ENCODE assay signal across 8 cellular contexts in the genomic region with DNA sequence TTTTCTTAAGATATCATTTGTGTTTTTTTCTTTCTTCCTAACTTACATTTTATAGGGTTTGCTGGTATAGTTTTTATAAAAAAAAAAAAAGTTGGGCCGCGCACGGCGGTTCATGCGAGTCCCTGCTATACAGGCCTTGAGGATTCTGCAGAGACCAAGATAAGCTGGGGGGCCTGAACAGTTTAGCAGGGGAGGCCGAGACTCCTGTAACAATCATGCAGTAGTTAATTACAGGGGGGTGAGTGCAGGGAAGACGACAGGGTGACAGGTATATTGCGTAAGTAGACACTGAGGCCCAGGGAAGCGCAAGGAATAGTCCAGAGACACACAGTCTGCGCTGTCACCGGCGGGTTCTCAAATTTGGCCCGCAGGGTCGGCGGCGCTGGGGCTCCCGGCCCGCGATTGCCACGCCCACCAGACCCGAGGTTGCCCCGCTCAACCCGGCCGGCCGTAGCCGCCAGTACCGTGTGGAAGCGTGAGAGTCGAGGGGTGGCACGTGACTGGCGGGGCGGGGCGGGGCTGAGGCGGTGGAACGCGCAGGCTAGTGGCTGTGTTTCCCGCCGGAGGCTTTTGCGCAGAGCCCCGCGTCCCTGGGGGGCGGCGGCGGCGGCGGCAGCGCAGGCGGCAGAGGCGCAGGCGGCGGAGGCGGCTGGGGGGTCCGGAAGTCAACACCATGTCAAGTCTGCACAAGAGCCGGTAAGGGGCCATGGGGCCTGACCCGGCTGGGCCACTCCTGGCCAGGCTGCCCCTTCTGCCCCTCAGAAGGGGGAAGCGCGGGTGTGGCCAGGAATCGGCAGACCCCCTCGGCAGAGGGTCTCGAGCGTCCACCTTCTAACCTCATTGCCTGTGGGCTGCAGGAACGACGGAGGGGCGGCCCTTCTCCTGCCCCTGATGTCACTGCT. TPM values are rescaled to one million over a fixed set of nuclear protein-coding genes. Genes with fewer than 3 reads are reported as not detected.
DNase-seq lines count a peak whose midpoint lies in the region; TF ChIP-seq lines count a peak whose summit lies in the region.

A gene with protein sequence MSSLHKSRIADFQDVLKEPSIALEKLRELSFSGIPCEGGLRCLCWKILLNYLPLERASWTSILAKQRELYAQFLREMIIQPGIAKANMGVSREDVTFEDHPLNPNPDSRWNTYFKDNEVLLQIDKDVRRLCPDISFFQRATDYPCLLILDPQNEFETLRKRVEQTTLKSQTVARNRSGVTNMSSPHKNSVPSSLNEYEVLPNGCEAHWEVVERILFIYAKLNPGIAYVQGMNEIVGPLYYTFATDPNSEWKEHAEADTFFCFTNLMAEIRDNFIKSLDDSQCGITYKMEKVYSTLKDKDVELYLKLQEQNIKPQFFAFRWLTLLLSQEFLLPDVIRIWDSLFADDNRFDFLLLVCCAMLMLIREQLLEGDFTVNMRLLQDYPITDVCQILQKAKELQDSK (plus strand): TSS at position 573 of the 902 bp plus-strand sequence. CDS start 101 bp downstream, at position 674.

- peak within 1 kb of the TSS; percentile 97 for H3K4me3 ChIP-seq in MM.1S (ENCODE audit: low read length)

- no peak within 1 kb of the TSS for H2BK12ac ChIP-seq in H9 (ENCODE audit: insufficient read length, low read depth, low read length)

- H3K4me2 ChIP-seq in H9 (ENCODE audit: insufficient read depth, insufficient read length, low read length) (peak within 1 kb of the TSS; percentile 88), MM.1S (ENCODE audit: low read depth, low read length) (peak within 1 kb of the TSS; percentile 98)

- WGBS in H9 (ENCODE audit: extremely low coverage, insufficient read length, low lambda C conversion rate) = no CpG with 5 or more reads among the region's 64 CpGs

- 0 out of 2 replicates have a peak, but pooled peaks cover under 1% of the 10 kb centered on the region for H3F3A ChIP-seq in MM.1S (ENCODE audit: insufficient read depth, low read length)

- no peaks in the 10 kb centered on the region for H3K27me3 ChIP-seq in H9 (ENCODE audit: insufficient read depth, low read length)
- H3K27me3 ChIP-seq in MM.1S (replicated peaks; ENCODE audit: insufficient read depth, low read length) = no peaks in the 10 kb centered on the region

- no peak within 1 kb of the TSS for H3T11ph ChIP-seq in H9 (ENCODE audit: low read length)

- H3K9me2 ChIP-seq in MM.1S (replicated peaks; ENCODE audit: insufficient read depth, low read length) = no peaks in the 10 kb centered on the region

- no peak within 1 kb of the TSS for H2BK15ac ChIP-seq in H9 (ENCODE audit: low read depth, low read length)

- no peak within 1 kb of the TSS for H4K8ac ChIP-seq in H9 (replicated peaks; ENCODE audit: insufficient read length, low read depth, low read length)

- H3K9me3 Mint-ChIP-seq in H9 (peaks cover 0 to 4% of the 10 kb centered on the region in 2 experiments; a peak in 3 of 5 replicates), nephron progenitor cell (peaks cover 14% of the 10 kb centered on the region)
- no peaks in the 10 kb centered on the region for H3K9me3 Mint-ChIP-seq in stimulated activated naive CD8-positive, alpha-beta T cell treated with anti-CD3 and anti-CD28 coated beads, Interleukin-15, Interleukin-2, amounts not matched to agents 100 ng/mL and 50 ng/mL, for 24 hours

- H2AK5ac ChIP-seq in H9 (ENCODE audit: insufficient read length, low read length) = no peak within 1 kb of the TSS

- TF ChIP-seq CTCF in H9 (conservative IDR thresholded peaks at IDR 0.05) (no peak), MM.1S (IDR thresholded peaks at IDR 0.05; ENCODE audit: low read length) (no peak), nephron progenitor cell (IDR thresholded peaks at IDR 0.05) (no peak)

- H3K14ac ChIP-seq in H9 (ENCODE audit: insufficient read depth, low read length) = peak within 1 kb of the TSS; percentile 70

- H3K27ac Mint-ChIP-seq in H9 = peak within 1 kb of the TSS; percentile 73 to 84 (median 74); a peak in 4 of 7 replicates
- peak within 1 kb of the TSS; percentile 91 for H3K27ac Mint-ChIP-seq in nephron progenitor cell
- H3K27ac Mint-ChIP-seq in stimulated activated naive CD8-positive, alpha-beta T cell treated with anti-CD3 and anti-CD28 coated beads, Interleukin-15, Interleukin-2, amounts not matched to agents 100 ng/mL and 50 ng/mL, for 24 hours = peak within 1 kb of the TSS; percentile 83

- H2AFZ ChIP-seq in H9 (ENCODE audit: low read length) (no peak within 1 kb of the TSS), MM.1S (ENCODE audit: low read length) (peak within 1 kb of the TSS; percentile 99)

- H3K79me2 ChIP-seq in H9 (ENCODE audit: insufficient read depth, low read length) (no peaks in the 10 kb centered on the region), MM.1S (ENCODE audit: low read length) (peaks cover 19% of the 10 kb centered on the region)

- H3K18ac ChIP-seq in H9 (ENCODE audit: insufficient read length, low read depth, low read length) = no peak within 1 kb of the TSS

- peaks cover 4% of the 10 kb centered on the region for H3K79me1 ChIP-seq in H9 (ENCODE audit: insufficient read depth, low read depth, low read length, poor library complexity, severe bottlenecking)

- H3K4me1 ChIP-seq in H9 (ENCODE audit: insufficient read depth, low read length) (no peaks in the 10 kb centered on the region), MM.1S (ENCODE audit: low read length) (peaks cover 10% of the 10 kb centered on the region)

- H4K20me1 ChIP-seq in H9 (ENCODE audit: control insufficient read depth, insufficient read depth, insufficient read length) (no peaks in the 10 kb centered on the region), MM.1S (ENCODE audit: insufficient read depth, low read length) (no peaks in the 10 kb centered on the region)

- H3K27me3 Mint-ChIP-seq in H9 (ENCODE audit: low read depth) (no peaks in the 10 kb centered on the region; the same call in 1 of the 2 replicates), nephron progenitor cell (ENCODE audit: low read depth, poor library complexity) (peaks cover 5% of the 10 kb centered on the region)
- no peaks in the 10 kb centered on the region for H3K27me3 Mint-ChIP-seq in stimulated activated naive CD8-positive, alpha-beta T cell treated with anti-CD3 and anti-CD28 coated beads, Interleukin-15, Interleukin-2, amounts not matched to agents 100 ng/mL and 50 ng/mL, for 24 hours

- H3K23me2 ChIP-seq in H9 (ENCODE audit: insufficient read length, low read depth, low read length, poor library complexity, severe bottlenecking) = peaks cover 5% of the 10 kb centered on the region

- H2BK20ac ChIP-seq in H9 (ENCODE audit: low read depth, low read length, poor library complexity, severe bottlenecking) = no peak within 1 kb of the TSS

- H3K27ac ChIP-seq in H9 (ENCODE audit: insufficient read length, low read depth, low read length) = no peak within 1 kb of the TSS
- no peak within 1 kb of the TSS for H3K27ac ChIP-seq in MM.1S (ENCODE audit: low read length)

- no peak within 1 kb of the TSS for H2BK120ac ChIP-seq in H9 (ENCODE audit: low read depth, low read length, poor library complexity, severe bottlenecking)

- H3K23ac ChIP-seq in H9 (ENCODE audit: insufficient read length, low read depth, low read length) = no peak within 1 kb of the TSS

- no peak within 1 kb of the TSS for H4K91ac ChIP-seq in H9 (ENCODE audit: insufficient read length, low read depth, low read length)

- H3K4me1 Mint-ChIP-seq in H9 = peaks cover 5 to 6% of the 10 kb centered on the region in 2 experiments; a peak in 3 of 4 replicates
- H3K4me1 Mint-ChIP-seq in nephron progenitor cell = peaks cover 16% of the 10 kb centered on the region
- peaks cover 32% of the 10 kb centered on the region for H3K4me1 Mint-ChIP-seq in stimulated activated naive CD8-positive, alpha-beta T cell treated with anti-CD3 and anti-CD28 coated beads, Interleukin-15, Interleukin-2, amounts not matched to agents 100 ng/mL and 50 ng/mL, for 24 hours (ENCODE audit: low read depth)

- no peak within 1 kb of the TSS for H4K5ac ChIP-seq in H9 (ENCODE audit: insufficient read length, low read depth, low read length)

- H3K36me3 Mint-ChIP-seq in H9 (ENCODE audit: insufficient read depth in 1 of 3, low read depth in 3 of 3) (peaks cover 2 to 10% (median 5%) of the 10 kb centered on the region in 3 experiments; a peak in 5 of 7 replicates), nephron progenitor cell (ENCODE audit: low read depth) (peaks cover 2% of the 10 kb centered on the region)
- H3K36me3 Mint-ChIP-seq in stimulated activated naive CD8-positive, alpha-beta T cell treated with anti-CD3 and anti-CD28 coated beads, Interleukin-15, Interleukin-2, amounts not matched to agents 100 ng/mL and 50 ng/mL, for 24 hours (ENCODE audit: low read depth) = no peaks in the 10 kb centered on the region

- no peak within 1 kb of the TSS for H3K4ac ChIP-seq in H9 (ENCODE audit: low read depth, low read length)

- H3K36me3 ChIP-seq in MM.1S (replicated peaks; ENCODE audit: insufficient read depth, low read length) = no peaks in the 10 kb centered on the region

- peak within 1 kb of the TSS; percentile 46 for H3K9ac ChIP-seq in H9 (ENCODE audit: extremely low read depth, insufficient read length, low read length)
- H3K9ac ChIP-seq in MM.1S (ENCODE audit: low read length) = peak within 1 kb of the TSS; percentile 83

- H3K4me3 Mint-ChIP-seq in H9 (peak within 1 kb of the TSS; percentile 87 to 96), nephron progenitor cell (peak within 1 kb of the TSS; percentile 98)
- H3K4me3 Mint-ChIP-seq in stimulated activated naive CD8-positive, alpha-beta T cell treated with anti-CD3 and anti-CD28 coated beads, Interleukin-15, Interleukin-2, amounts not matched to agents 100 ng/mL and 50 ng/mL, for 24 hours = peak within 1 kb of the TSS; percentile 90

- H3K56ac ChIP-seq in H9 (ENCODE audit: insufficient read length, low read depth, low read length) = no peak within 1 kb of the TSS

- DNase-seq in ELF-1 (ENCODE audit: low read depth, low spot score) (peak; percentile 93), H9 (peak; percentile 94), MM.1S (peak; percentile 86), SIG-M5 (lab: John Stamatoyannopoulos, UW) (peak; percentile 25), fibroblast of the conjunctiva (ENCODE audit: low read depth) (peak; percentile 53), nephron progenitor cell (peak; percentile 93)
- DNase-seq in activated effector memory CD4-positive, alpha-beta T cell treated with anti-CD3 and anti-CD28 coated beads, Interleukin-2, amount 50 U/mL, for 16 hours = peak; percentile 95

- no peaks in the 10 kb centered on the region for H3K9me3 ChIP-seq in H9 (ENCODE audit: control insufficient read depth, low read depth, low read length)
- H3K9me3 ChIP-seq in MM.1S (replicated peaks; ENCODE audit: insufficient read depth, low read length) = no peaks in the 10 kb centered on the region

- no peak within 1 kb of the TSS for H2BK5ac ChIP-seq in H9 (ENCODE audit: insufficient read length, low read length)

RNA-seq across cellular contexts. Expression of the gene that starts here (rescaled TPM):
- total RNA-seq in H9 (2021) = 27.3 and 30.3 TPM in 2 replicates

Comparison
In these comparisons a context has a peak if more than half of its experiments do, and no peak if none do; other contexts are left out.
1. DNase-seq: peak in every context shown above with its lines; median percentile 95 in activated effector memory CD4-positive, alpha-beta T cell treated with anti-CD3 and anti-CD28 coated beads, Interleukin-2, amount 50 U/mL, for 16 hours; 94 in H9; 93 in ELF-1; 93 in nephron progenitor cell; 86 in MM.1S; 53 in fibroblast of the conjunctiva; 25 in SIG-M5.